In the genomic region with DNA sequence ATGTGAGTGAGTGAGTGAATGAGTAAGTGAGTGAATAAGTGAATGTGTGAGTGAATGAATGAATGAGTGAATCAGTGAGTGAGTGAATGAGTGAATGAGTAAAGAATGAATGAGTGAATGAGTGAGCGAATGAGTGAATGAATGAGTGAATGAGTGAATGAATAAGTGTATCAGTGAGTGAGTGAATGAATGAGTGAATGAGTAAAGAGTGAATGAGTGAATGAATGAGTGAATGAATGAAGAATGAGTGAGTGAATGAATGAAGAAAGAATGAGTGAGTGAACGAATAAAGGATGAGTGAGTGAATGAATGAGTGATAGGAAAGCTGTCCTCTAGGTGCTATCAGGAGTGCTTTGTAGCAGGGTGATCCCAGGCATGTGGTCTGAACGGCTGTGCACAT, we compare ENCODE assay signal across 1 cellular context.
TF ChIP-seq lines count a peak whose summit lies in the region.

No MANE protein-coding gene starts in this region.

TF ChIP-seq in H1, 55 proteins besides CTCF, POLR2A, EP300 and RAD21:
- TF ChIP-seq HDAC6 (IDR thresholded peaks at IDR 0.05; ENCODE audit: low read depth, low read length) = no peak
- TF ChIP-seq SP4 (IDR thresholded peaks at IDR 0.05; ENCODE audit: low read length) = no peak
- TF ChIP-seq, protein P1, sequence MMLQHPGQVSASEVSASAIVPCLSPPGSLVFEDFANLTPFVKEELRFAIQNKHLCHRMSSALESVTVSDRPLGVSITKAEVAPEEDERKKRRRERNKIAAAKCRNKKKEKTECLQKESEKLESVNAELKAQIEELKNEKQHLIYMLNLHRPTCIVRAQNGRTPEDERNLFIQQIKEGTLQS (IDR thresholded peaks at IDR 0.05; ENCODE audit: insufficient read depth, low read depth, low read length) = no peak
- TF ChIP-seq BRCA1 (IDR thresholded peaks at IDR 0.05; ENCODE audit: low read depth, low read length) = no peak
- no peak for TF ChIP-seq NANOG (IDR thresholded peaks at IDR 0.05; ENCODE audit: insufficient read depth, low read depth, low read length, poor library complexity, severe bottlenecking)
- no peak for TF ChIP-seq ASH2L (IDR thresholded peaks at IDR 0.05; ENCODE audit: low read length)
- no peak for TF ChIP-seq BACH1 (IDR thresholded peaks at IDR 0.05; ENCODE audit: low read length)
- TF ChIP-seq CHD2 (IDR thresholded peaks at IDR 0.05; ENCODE audit: low read length) = no peak
- no peak for TF ChIP-seq SIX5 (IDR thresholded peaks at IDR 0.05; ENCODE audit: low read depth, low read length)
- TF ChIP-seq CREB1 (IDR thresholded peaks at IDR 0.05) = no peak
- TF ChIP-seq TAF1 (IDR thresholded peaks at IDR 0.05; ENCODE audit: low read depth, low read length) = no peak
- TF ChIP-seq MAFK (IDR thresholded peaks at IDR 0.05; ENCODE audit: low read depth, low read length) = no peak
- TF ChIP-seq SP1 (IDR thresholded peaks at IDR 0.05; ENCODE audit: low read depth, low read length) = no peak
- no peak for TF ChIP-seq SRF (IDR thresholded peaks at IDR 0.05; ENCODE audit: low read depth, low read length)
- TF ChIP-seq, protein P2, sequence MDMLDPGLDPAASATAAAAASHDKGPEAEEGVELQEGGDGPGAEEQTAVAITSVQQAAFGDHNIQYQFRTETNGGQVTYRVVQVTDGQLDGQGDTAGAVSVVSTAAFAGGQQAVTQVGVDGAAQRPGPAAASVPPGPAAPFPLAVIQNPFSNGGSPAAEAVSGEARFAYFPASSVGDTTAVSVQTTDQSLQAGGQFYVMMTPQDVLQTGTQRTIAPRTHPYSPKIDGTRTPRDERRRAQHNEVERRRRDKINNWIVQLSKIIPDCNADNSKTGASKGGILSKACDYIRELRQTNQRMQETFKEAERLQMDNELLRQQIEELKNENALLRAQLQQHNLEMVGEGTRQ (IDR thresholded peaks at IDR 0.05; ENCODE audit: low read length) = no peak
TF ChIP-seq in H1: peak in this region for 0.
